8 cellular contexts compared by ENCODE assay signal in genomic region chr7:26375604-26376207, GRCh38.
A peak's percentile ranks its signal among the peaks of the same experiment; 100 is the strongest.
DNase-seq lines count a peak whose midpoint lies in the region; ATAC-seq and TF ChIP-seq lines count a peak whose summit lies in the region.

No MANE protein-coding gene starts in this region.

- peak in 1 of 3 donors; percentile 34 for DNase-seq in CD4-positive, CD25-positive, alpha-beta regulatory T cell
- DNase-seq in Karpas-422: no peak
- no peak for DNase-seq in ascending aorta (ENCODE audit: low spot score in 2 of 2)
- DNase-seq in HuH-7.5 (ENCODE audit: low spot score): no peak
- DNase-seq in dedifferentiated amniotic fluid mesenchymal stem cell (ENCODE audit: extremely low spot score): no peak

- H3K4me1 Mint-ChIP-seq in CD4-positive, CD25-positive, alpha-beta regulatory T cell: peaks cover 0 to 11% (median 3%) of the 10 kb centered on the region in 4 donors

- H2AFZ ChIP-seq in Karpas-422 (ENCODE audit: low read length) (no peak overlapping the region), neural cell (ENCODE audit: low read depth, low read length) (no peak overlapping the region)

- no peak for TF ChIP-seq RAD21 in neural cell (conservative IDR thresholded peaks at IDR 0.05)

- H3K79me2 ChIP-seq in Karpas-422 (ENCODE audit: low read length) (no peaks in the 10 kb centered on the region), neural cell (replicated peaks; ENCODE audit: insufficient read depth, low read length) (peaks cover 34% of the 10 kb centered on the region)

- H3K27ac Mint-ChIP-seq in CD4-positive, CD25-positive, alpha-beta regulatory T cell: no peak overlapping the region

- H3K4me3 ChIP-seq in CD4-positive, CD25-positive, alpha-beta regulatory T cell (ENCODE audit: low read depth, low read length): peak overlapping the region; percentile 43
- H3K4me3 ChIP-seq in Karpas-422 (ENCODE audit: low read length): peak overlapping the region; percentile 71
- H3K4me3 ChIP-seq in ascending aorta: peak overlapping the region; percentile 45 to 48
- H3K4me3 ChIP-seq in neural cell (ENCODE audit: low read length): peak overlapping the region; percentile 78

- H3K4me2 ChIP-seq in Karpas-422 (ENCODE audit: low read depth, low read length, poor library complexity, severe bottlenecking) (peak overlapping the region; percentile 86), neural cell (ENCODE audit: low read length) (peak overlapping the region; percentile 84)

- no peaks in the 10 kb centered on the region for H3K9me2 ChIP-seq in Karpas-422 (replicated peaks; ENCODE audit: insufficient read depth, low read length)
- H3K9me2 ChIP-seq in neural cell (ENCODE audit: insufficient read depth, low read length): no peaks in the 10 kb centered on the region

- H3K4me1 ChIP-seq in CD4-positive, CD25-positive, alpha-beta regulatory T cell (ENCODE audit: control insufficient read depth, insufficient read depth, low read length, poor library complexity, severe bottlenecking): peaks cover 21% of the 10 kb centered on the region
- peaks cover 17% of the 10 kb centered on the region for H3K4me1 ChIP-seq in Karpas-422 (ENCODE audit: low read length)
- H3K4me1 ChIP-seq in ascending aorta: peaks cover 0 to 4% of the 10 kb centered on the region in 2 donors

- H3K4me3 Mint-ChIP-seq in CD4-positive, CD25-positive, alpha-beta regulatory T cell: peak overlapping the region; percentile 77 to 84 (median 78)

- intact Hi-C loops in ascending aorta (cut with DNase I): no loop called here

- no peak overlapping the region for H3K27ac ChIP-seq in CD4-positive, CD25-positive, alpha-beta regulatory T cell (ENCODE audit: insufficient read depth, low read length, poor library complexity, severe bottlenecking)
- H3K27ac ChIP-seq in Karpas-422 (ENCODE audit: low read length) (no peak overlapping the region), ascending aorta (no peak overlapping the region), neural cell (ENCODE audit: low read length) (peak overlapping the region; percentile 98)

- no peak for TF ChIP-seq EP300 in neural cell (conservative IDR thresholded peaks at IDR 0.05; ENCODE audit: poor library complexity, severe bottlenecking)

- H3K9me3 ChIP-seq in CD4-positive, CD25-positive, alpha-beta regulatory T cell (ENCODE audit: control insufficient read depth in 2 of 2, low read length in 2 of 2): no peaks in the 10 kb centered on the region
- H3K9me3 ChIP-seq in Karpas-422 (ENCODE audit: low read length): no peaks in the 10 kb centered on the region
- no peaks in the 10 kb centered on the region for H3K9me3 ChIP-seq in ascending aorta
- H3K9me3 ChIP-seq in neural cell (ENCODE audit: low read length): no peaks in the 10 kb centered on the region

- H3K36me3 ChIP-seq in CD4-positive, CD25-positive, alpha-beta regulatory T cell (ENCODE audit: control insufficient read depth, insufficient read depth, low read length): peaks cover 13% of the 10 kb centered on the region
- no peaks in the 10 kb centered on the region for H3K36me3 ChIP-seq in Karpas-422 (ENCODE audit: insufficient read depth, low read length)
- no peaks in the 10 kb centered on the region for H3K36me3 ChIP-seq in ascending aorta
- no peaks in the 10 kb centered on the region for H3K36me3 ChIP-seq in neural cell (ENCODE audit: insufficient read depth, low read length)

- H3K36me3 Mint-ChIP-seq in CD4-positive, CD25-positive, alpha-beta regulatory T cell: peaks cover 19% of the 10 kb centered on the region

- H3K9ac ChIP-seq in Karpas-422 (ENCODE audit: low read length) (peak overlapping the region; percentile 61; the same call in 1 of the 2 replicates), neural cell (ENCODE audit: low read length) (peak overlapping the region; percentile 98)

- H3K9me3 Mint-ChIP-seq in CD4-positive, CD25-positive, alpha-beta regulatory T cell: no peaks in the 10 kb centered on the region

- H4K20me1 ChIP-seq in Karpas-422 (ENCODE audit: insufficient read depth, low read depth, low read length) (no peaks in the 10 kb centered on the region), neural cell (ENCODE audit: insufficient read depth) (no peaks in the 10 kb centered on the region)

- peaks cover 34% of the 10 kb centered on the region for H3K27me3 Mint-ChIP-seq in CD4-positive, CD25-positive, alpha-beta regulatory T cell

- TF ChIP-seq CTCF in ascending aorta (IDR thresholded peaks at IDR 0.05) (no peak), neural cell (IDR thresholded peaks at IDR 0.05; ENCODE audit: poor library complexity, severe bottlenecking) (peak; percentile 41)

- peak in 1 of 2 donors; percentile 9 for ATAC-seq in CD4-positive, CD25-positive, alpha-beta regulatory T cell (ENCODE audit: low read depth in 2 of 2)
- peak; percentile 13 for ATAC-seq in GM19328 (IDR thresholded peaks at IDR 0.05; ENCODE audit: unreplicated experiment)
- ATAC-seq in SK-N-SH treated with all-trans-retinoic acid at 6 μM for 48 hours: no peak

- no peaks in the 10 kb centered on the region for H3F3A ChIP-seq in neural cell (ENCODE audit: insufficient read depth, low read length, poor library complexity, severe bottlenecking)

- peaks cover 11% of the 10 kb centered on the region for H3K27me3 ChIP-seq in CD4-positive, CD25-positive, alpha-beta regulatory T cell (ENCODE audit: control insufficient read depth, insufficient read depth, low read length)
- no peaks in the 10 kb centered on the region; the same call in 1 of the 2 replicates for H3K27me3 ChIP-seq in Karpas-422 (ENCODE audit: low read length)
- H3K27me3 ChIP-seq in ascending aorta: peaks cover 20% of the 10 kb centered on the region
- no peaks in the 10 kb centered on the region for H3K27me3 ChIP-seq in neural cell (ENCODE audit: insufficient read depth, low read depth, low read length)

TF ChIP-seq in neural cell, 6 proteins besides CTCF, POLR2A, EP300 and RAD21:
- TF ChIP-seq REST (IDR thresholded peaks at IDR 0.05; ENCODE audit: borderline replicate concordance) (no peak), SMC3 (conservative IDR thresholded peaks at IDR 0.05; ENCODE audit: poor library complexity) (peak; percentile 60), POLR2AphosphoS5 (IDR thresholded peaks at IDR 0.05) (no peak)

TF ChIP-seq in SK-N-SH treated with all-trans-retinoic acid at 6 μM for 48 hours, 23 proteins besides CTCF, POLR2A, EP300 and RAD21:
- TF ChIP-seq CSDC2 (CRISPR knock-in tag; IDR thresholded peaks at IDR 0.05): no peak
- no peak for TF ChIP-seq ZNF70 (CRISPR knock-in tag; IDR thresholded peaks at IDR 0.05)
